In genomic region chrX:73850124-73851013, GRCh38 we compare ENCODE assay signal across 8 cellular contexts. TPM values are rescaled to one million over a fixed set of nuclear protein-coding genes. Genes with fewer than 3 reads are reported as not detected.
DNase-seq lines count a peak whose midpoint lies in the region; ATAC-seq and TF ChIP-seq lines count a peak whose summit lies in the region.

No MANE protein-coding gene starts in this region.

- no peak overlapping the region for H3K4me3 ChIP-seq in HFF-Myc (replicated peaks; ENCODE audit: low read depth, low read length)
- H3K4me3 ChIP-seq in WI38 (ENCODE audit: low read depth, low read length) = peak overlapping the region; percentile 63
- H3K4me3 ChIP-seq in liver (ENCODE audit: low read depth in 1 of 3, low read length in 3 of 3) = peak overlapping the region in 2 of 3 donors; percentile 33 to 74

- no peaks in the 10 kb centered on the region for H3K36me3 ChIP-seq in liver (ENCODE audit: control insufficient read depth in 4 of 4, insufficient read depth in 3 of 4, low read depth in 1 of 4, low read length in 3 of 4)

- no peaks in the 10 kb centered on the region for H3K4me1 Mint-ChIP-seq in CD14-positive monocyte

- peak overlapping the region in 1 of 2 donors; percentile 73 for H3K27ac ChIP-seq in liver (ENCODE audit: low read depth in 1 of 2, low read length in 2 of 2)

- H3K9me3 ChIP-seq in liver (ENCODE audit: control insufficient read depth in 4 of 4, low read length in 3 of 4) = no peaks in the 10 kb centered on the region

- H3K27ac Mint-ChIP-seq in CD14-positive monocyte = peak overlapping the region in 4 of 7 donors; percentile 67 to 98 (median 82)

- intact Hi-C loops in CD14-positive monocyte (cut with micrococcal nuclease) = loop anchor here in 1 of 2 donors (10.0 kb wide), 1 partner anchor 284 kb away; no protein-coding TSS in a partner anchor

- H3K36me3 Mint-ChIP-seq in CD14-positive monocyte = peaks cover 0 to 7% of the 10 kb centered on the region in 2 donors

- peak; percentile 46 to 68 for TF ChIP-seq RAD21 in liver (IDR thresholded peaks at IDR 0.05)

- TF ChIP-seq CTCF in CD14-positive monocyte (IDR thresholded peaks at IDR 0.05) (no peak), HFF-Myc (IDR thresholded peaks at IDR 0.05; ENCODE audit: low read depth, low read length, missing control alignments) (peak; percentile 8), WI38 (IDR thresholded peaks at IDR 0.05; ENCODE audit: low read depth, low read length) (peak; percentile 16; the same call in 1 of the 2 replicates), liver (IDR thresholded peaks at IDR 0.05; ENCODE audit: low read depth, low read length, missing input control) (peak; percentile 26)

- peaks cover 0 to 41% (median 37%) of the 10 kb centered on the region in 4 donors for H3K4me1 ChIP-seq in liver (ENCODE audit: control insufficient read depth in 4 of 4, insufficient read depth in 4 of 4, low read length in 3 of 4)

- peaks cover 0 to 9% (median 0%) of the 10 kb centered on the region in 7 donors for H3K9me3 Mint-ChIP-seq in CD14-positive monocyte

- no peak overlapping the region for H3K9ac ChIP-seq in liver (ENCODE audit: low read depth in 1 of 2, low read length in 2 of 2)

- no peaks in the 10 kb centered on the region for H3K27me3 ChIP-seq in liver (ENCODE audit: control insufficient read depth in 4 of 4, insufficient read depth in 4 of 4, low read length in 3 of 4)

- 50% methylated on average over 5 of the region's 5 CpGs for whole genome bisulfite sequencing in liver

- no peak for ATAC-seq in GM21381 (IDR thresholded peaks at IDR 0.05; ENCODE audit: unreplicated experiment)
- no peak for ATAC-seq in GM19467 (IDR thresholded peaks at IDR 0.05; ENCODE audit: unreplicated experiment)
- ATAC-seq in GM21367 (IDR thresholded peaks at IDR 0.05; ENCODE audit: unreplicated experiment) = no peak
- ATAC-seq in GM18517 (IDR thresholded peaks at IDR 0.05; ENCODE audit: unreplicated experiment) = no peak

- no peak overlapping the region for H3K4me3 Mint-ChIP-seq in CD14-positive monocyte

- no peak for DNase-seq in CD14-positive monocyte (ENCODE audit: low spot score)
- DNase-seq in HFF-Myc (ENCODE audit: extremely low read depth, low read depth) = no peak

- H3K27me3 Mint-ChIP-seq in CD14-positive monocyte (ENCODE audit: low read depth in 3 of 3) = peaks cover 0 to 8% (median 0%) of the 10 kb centered on the region in 3 donors

TF ChIP-seq in liver, 16 proteins besides CTCF, POLR2A, EP300 and RAD21:
- TF ChIP-seq NR2F2 (IDR thresholded peaks at IDR 0.05) (no peak), HNF4G (IDR thresholded peaks at IDR 0.05) (no peak), HNF4A (conservative IDR thresholded peaks at IDR 0.05) (no peak), FOXA1 (IDR thresholded peaks at IDR 0.05) (no peak)

RNA-seq across cellular contexts. Expression of gene XIST, which starts 2.1 kb away (rescaled TPM):
- polyA plus RNA-seq in CD14-positive monocyte (1 to 10 TPM; 2.2 to 3.8 TPM), liver (10 to 100 TPM in 1 of 2 donors, not detected in 1; 65.0 TPM)
- 100 to 1,000 TPM in 1 of 2 donors, under 1 TPM in 1; 0.93 to 225 TPM for total RNA-seq in liver
